19 cellular contexts compared by ENCODE assay signal in the genomic region with DNA sequence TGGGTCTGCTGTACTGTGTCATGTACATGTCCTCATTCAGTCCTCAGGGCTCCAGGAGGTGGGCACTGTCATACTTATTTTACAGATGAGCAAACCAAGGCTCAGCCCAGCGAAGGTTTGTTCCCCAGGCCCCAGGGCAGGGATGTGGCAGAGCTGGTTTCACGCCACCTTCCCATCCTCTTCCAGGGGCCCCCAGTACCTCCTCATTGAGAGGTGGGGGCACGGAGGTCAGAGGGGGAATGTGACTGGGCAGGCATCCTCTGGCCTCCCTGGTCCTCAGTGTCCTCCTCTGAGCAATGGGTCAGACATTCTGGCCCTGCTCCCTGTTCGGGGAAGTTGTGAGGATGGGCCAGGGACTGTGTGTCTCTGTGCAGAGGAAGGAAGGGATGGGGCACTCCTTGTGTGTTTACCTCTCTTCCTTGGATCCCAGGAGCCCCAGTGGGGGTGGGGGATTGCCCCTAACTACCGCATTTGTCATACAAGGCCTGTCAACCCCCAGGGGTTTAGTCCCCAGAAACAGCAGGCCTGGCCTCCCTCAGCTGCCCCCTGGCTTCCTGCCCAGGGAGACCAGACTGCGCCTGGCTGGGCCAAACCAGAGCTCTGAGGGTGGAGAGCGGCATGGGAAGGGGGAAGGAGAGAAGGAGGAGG.
A peak's percentile ranks its signal among the peaks of the same experiment; 100 is the strongest.
DNase-seq lines count a peak whose midpoint lies in the region; ATAC-seq and TF ChIP-seq lines count a peak whose summit lies in the region.
"Had no signal": no experiment of that assay in that cellular context is flagged by ENCODE, and none has a peak within 500 bp of the region (broad histone marks: within the 10 kb centered on the region; RNA-seq: fewer than 3 reads in every experiment).

No MANE protein-coding gene starts in this region.

- peak overlapping the region; percentile 75 for H3K4me2 ChIP-seq in smooth muscle cell

- peaks cover 37% of the 10 kb centered on the region for H3F3A ChIP-seq in smooth muscle cell (ENCODE audit: low read depth)

- H3K4me1 ChIP-seq in cardiac muscle cell (ENCODE audit: low read depth), result peaks cover 54% of the 10 kb centered on the region
- no peaks in the 10 kb centered on the region for H3K4me1 ChIP-seq in left lung
- H3K4me1 ChIP-seq in smooth muscle cell (ENCODE audit: low read depth), result peaks cover 51% of the 10 kb centered on the region

- H2AFZ ChIP-seq in smooth muscle cell (ENCODE audit: low read depth), result no peak overlapping the region

- no peaks in the 10 kb centered on the region for H3K79me2 ChIP-seq in smooth muscle cell (ENCODE audit: low read depth)

- TF ChIP-seq CTCF in cardiac muscle cell (IDR thresholded peaks at IDR 0.05; ENCODE audit: low read depth, low read length) (no peak), left lung (IDR thresholded peaks at IDR 0.05) (no peak), smooth muscle cell (IDR thresholded peaks at IDR 0.05; ENCODE audit: borderline replicate concordance, insufficient read depth, poor library complexity, severe bottlenecking) (no peak)

- H3K9me3 ChIP-seq in cardiac muscle cell (ENCODE audit: low read depth), result no peaks in the 10 kb centered on the region
- H3K9me3 ChIP-seq in SK-N-MC (ENCODE audit: low read depth, low read length), result no peaks in the 10 kb centered on the region
- no peaks in the 10 kb centered on the region for H3K9me3 ChIP-seq in left lung
- H3K9me3 ChIP-seq in smooth muscle cell (replicated peaks; ENCODE audit: low read depth), result no peaks in the 10 kb centered on the region

- no peak overlapping the region for H3K4me3 ChIP-seq in cardiac muscle cell
- no peak overlapping the region for H3K4me3 ChIP-seq in SK-N-MC
- no peak overlapping the region for H3K4me3 ChIP-seq in left lung
- H3K4me3 ChIP-seq in smooth muscle cell, result no peak overlapping the region

- DNase-seq in cardiac muscle cell (ENCODE audit: low read depth in 1 of 2, low spot score in 1 of 2) (peak in 1 of 2 donors; percentile 64), Right ventricle myocardium inferior (ENCODE audit: missing footprints) (no peak), SK-N-MC (ENCODE audit: low read depth, low spot score) (no peak), left lung (no peak), smooth muscle cell (lab: John Stamatoyannopoulos, UW; ENCODE audit: unreplicated experiment) (peak; percentile 66), SW 1271 (lab: John Stamatoyannopoulos, UW) (no peak), NCI-H2081 treated with DMSO at 0.1 percent for 48 hours (lab: John Stamatoyannopoulos, UW) (no peak)
- DNase-seq: activated CD4-positive, alpha-beta T cell treated with anti-CD3 and anti-CD28 coated beads, Interleukin-2, amount 50 U/mL, for 4 hours; activated gamma-delta T cell treated with Interleukin-2 at 50 U/mL for 16 hours; amygdala; Calu3; left colon; NCI-H1417; NCI-H2171; occipital lobe; SHP77 treated with DMSO at 0.1 percent for 48 hours; T-helper 2 cell; WERI-Rb-1 had no signal

- H3K36me3 ChIP-seq in cardiac muscle cell, result no peaks in the 10 kb centered on the region
- H3K36me3 ChIP-seq in SK-N-MC (ENCODE audit: insufficient read depth, low read length), result no peaks in the 10 kb centered on the region
- H3K36me3 ChIP-seq in left lung, result no peaks in the 10 kb centered on the region
- H3K36me3 ChIP-seq in smooth muscle cell (ENCODE audit: low read depth), result no peaks in the 10 kb centered on the region
- H3K36me3 ChIP-seq: WERI-Rb-1 had no signal

- H3K27ac ChIP-seq in cardiac muscle cell (peak overlapping the region; percentile 96), SK-N-MC (no peak overlapping the region), left lung (peak overlapping the region; percentile 58 to 67), smooth muscle cell (ENCODE audit: low read depth) (peak overlapping the region; percentile 98)
- H3K27ac ChIP-seq: WERI-Rb-1 had no signal

- H3K9ac ChIP-seq in SK-N-MC (ENCODE audit: insufficient read length), result peak overlapping the region; percentile 45
- peak overlapping the region; percentile 57 for H3K9ac ChIP-seq in smooth muscle cell (ENCODE audit: low read depth)

- ATAC-seq in Right ventricle myocardium inferior (no peak), left lung (no peak), GM18519 (IDR thresholded peaks at IDR 0.05; ENCODE audit: low FRiP score, unreplicated experiment) (no peak)
- ATAC-seq: left colon had no signal

- intact Hi-C loops in Right ventricle myocardium inferior (cut with DNase I), result no loop called here
- intact Hi-C loops in left lung (cut with DNase I), result no loop called here

- H3K27me3 ChIP-seq in cardiac muscle cell (no peaks in the 10 kb centered on the region), left lung (no peaks in the 10 kb centered on the region), smooth muscle cell (ENCODE audit: low read depth) (no peaks in the 10 kb centered on the region)

- no peaks in the 10 kb centered on the region for H4K20me1 ChIP-seq in smooth muscle cell (ENCODE audit: low read depth)

- WGBS in smooth muscle cell (ENCODE audit: low lambda C conversion rate), result 24% methylated on average over 7 of the region's 7 CpGs
